4 cellular contexts compared by ENCODE assay signal in the genomic region with DNA sequence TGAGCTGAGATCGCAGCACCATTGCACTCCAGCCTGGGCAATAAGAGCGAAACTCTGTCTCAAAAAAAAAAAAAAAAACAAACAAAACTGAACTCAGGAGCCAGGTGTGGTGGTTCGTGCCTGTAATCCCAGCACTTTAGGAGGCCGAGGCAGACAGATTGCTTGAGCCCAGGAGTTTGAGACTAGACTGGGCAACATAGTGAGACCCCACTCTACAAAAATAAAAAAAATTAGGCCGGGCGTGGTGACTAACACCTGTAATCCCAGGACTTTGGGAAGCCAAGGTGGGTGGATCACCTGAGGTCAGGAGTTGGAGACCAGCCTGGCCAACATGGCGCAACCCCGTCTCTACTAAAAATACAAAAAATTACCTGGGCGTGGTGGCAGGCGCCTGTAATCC. TPM values are rescaled to one million over a fixed set of nuclear protein-coding genes. Genes with fewer than 3 reads are reported as not detected.
"Had no signal": no experiment of that assay in that cellular context is flagged by ENCODE, and none has a peak within 500 bp of the region (broad histone marks: within the 10 kb centered on the region; RNA-seq: fewer than 3 reads in every experiment).

No MANE protein-coding gene starts in this region.

RNA-seq across cellular contexts. Expression of gene FXYD3, which starts 13.7 kb away (rescaled TPM):
- total RNA-seq: LHCN-M2, NCI-H460 had no signal

RNA-seq across cellular contexts. Expression of gene LGI4, which starts 32.9 kb away (rescaled TPM):
- total RNA-seq: LHCN-M2, M059J, MCF 10A had no signal

RNA-seq across cellular contexts. Expression of gene FXYD1, which starts 36.7 kb away (rescaled TPM):
- total RNA-seq: LHCN-M2, M059J, MCF 10A, NCI-H460 had no signal

RNA-seq across cellular contexts. Expression of gene FXYD7, which starts 41.1 kb away (rescaled TPM):
- total RNA-seq: LHCN-M2, M059J, MCF 10A, NCI-H460 had no signal
